In the genomic region with DNA sequence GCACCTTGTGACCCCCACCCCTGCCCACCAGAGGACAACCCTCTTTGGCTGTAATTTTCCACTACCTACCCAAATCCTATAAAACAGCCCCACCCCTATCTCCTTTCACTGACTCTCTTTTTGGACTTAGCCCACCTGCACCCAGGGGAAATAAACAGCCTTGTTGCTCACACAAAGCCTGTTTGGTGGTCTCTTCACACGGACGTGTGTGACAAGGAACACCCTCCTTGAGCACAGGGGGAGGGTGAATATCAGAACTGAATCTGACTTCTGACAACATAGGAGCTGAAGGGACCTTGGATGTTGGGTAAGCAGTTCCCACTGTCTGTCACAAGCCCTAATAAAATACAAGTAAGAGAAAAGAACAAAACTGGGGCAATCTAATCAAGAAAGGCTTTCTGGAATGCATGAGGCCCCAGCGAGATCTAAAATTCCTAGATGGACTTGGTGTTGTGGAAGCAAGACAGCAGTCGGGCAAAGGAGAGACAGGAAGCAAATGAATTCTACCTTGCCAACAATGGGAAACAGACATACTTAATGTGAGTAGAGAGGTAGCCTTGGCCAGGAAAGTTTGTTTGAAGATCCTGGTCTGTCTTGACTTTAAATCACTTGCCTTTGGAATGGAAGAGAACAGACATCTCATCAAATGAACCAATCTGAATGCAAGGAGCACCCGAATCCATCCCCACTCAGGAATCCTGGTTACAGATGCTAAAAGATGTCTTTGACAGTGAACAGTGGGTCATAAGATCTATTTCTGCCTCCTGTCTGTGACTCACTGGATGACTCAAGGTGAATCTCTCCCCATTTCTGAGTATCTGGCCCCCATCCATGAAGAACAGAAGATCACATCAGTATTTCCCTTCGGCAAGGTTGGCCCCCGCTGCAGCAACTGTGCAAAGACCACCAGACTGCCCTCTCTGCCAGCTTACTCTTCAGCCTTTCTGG, we compare ENCODE assay signal across 13 cellular contexts. TPM values are rescaled to one million over a fixed set of nuclear protein-coding genes. Genes with fewer than 3 reads are reported as not detected.
A peak's percentile ranks its signal among the peaks of the same experiment; 100 is the strongest.
DNase-seq lines count a peak whose midpoint lies in the region; ATAC-seq and TF ChIP-seq lines count a peak whose summit lies in the region.
"Had no signal": no experiment of that assay in that cellular context is flagged by ENCODE, and none has a peak within 500 bp of the region (broad histone marks: within the 10 kb centered on the region; RNA-seq: fewer than 3 reads in every experiment).

No MANE protein-coding gene starts in this region.

- no peak overlapping the region for H3K4me3 Mint-ChIP-seq in GM23338
- H3K4me3 Mint-ChIP-seq in CD8-positive, alpha-beta T cell, result no peak overlapping the region
- H3K4me3 Mint-ChIP-seq: activated B cell treated with CpG ODN at 0.5 μM for 24 hours, type B pancreatic cell had no signal

- peaks cover 19% of the 10 kb centered on the region for H3K4me1 Mint-ChIP-seq in GM23338
- no peaks in the 10 kb centered on the region for H3K4me1 Mint-ChIP-seq in CD8-positive, alpha-beta T cell (ENCODE audit: low read depth)
- H3K4me1 Mint-ChIP-seq: activated B cell treated with CpG ODN at 0.5 μM for 24 hours had no signal

- H3K36me3 Mint-ChIP-seq in GM23338 (ENCODE audit: low read depth), result no peaks in the 10 kb centered on the region; the same call in 2 of the 3 replicates
- H3K36me3 Mint-ChIP-seq in CD8-positive, alpha-beta T cell, result no peaks in the 10 kb centered on the region
- H3K36me3 Mint-ChIP-seq: type B pancreatic cell had no signal

- H3K4me3 ChIP-seq in GM23338, result peak overlapping the region; percentile 51
- no peak overlapping the region for H3K4me3 ChIP-seq in CD8-positive, alpha-beta T cell (ENCODE audit: low read depth, low read length)

- no peak for TF ChIP-seq CTCF in GM23338 (conservative IDR thresholded peaks at IDR 0.05; ENCODE audit: low read depth in 2 of 2)
- no peak for TF ChIP-seq CTCF in CD8-positive, alpha-beta T cell (IDR thresholded peaks at IDR 0.05)

- H2AFZ ChIP-seq in GM23338, result no peak overlapping the region

- H4K20me1 ChIP-seq in GM23338 (replicated peaks; ENCODE audit: insufficient read depth), result no peaks in the 10 kb centered on the region

- no peaks in the 10 kb centered on the region for H3K9me2 ChIP-seq in GM23338 (ENCODE audit: insufficient read depth)

- H3F3A ChIP-seq in GM23338 (replicated peaks; ENCODE audit: low read depth), result peaks cover 5% of the 10 kb centered on the region; the same call in 1 of the 2 replicates

- intact Hi-C loops in CD8-positive, alpha-beta T cell (cut with DNase I, micrococcal nuclease), result no loop called here

- peaks cover 5% of the 10 kb centered on the region; the same call in 1 of the 2 replicates for H3K79me2 ChIP-seq in GM23338 (replicated peaks; ENCODE audit: insufficient read depth)

- H3K4me2 ChIP-seq in GM23338, result peak overlapping the region; percentile 75

- H3K9me3 Mint-ChIP-seq in GM23338, result no peaks in the 10 kb centered on the region
- no peaks in the 10 kb centered on the region for H3K9me3 Mint-ChIP-seq in CD8-positive, alpha-beta T cell
- H3K9me3 Mint-ChIP-seq: activated B cell treated with CpG ODN at 0.5 μM for 24 hours, type B pancreatic cell had no signal

- H3K27me3 Mint-ChIP-seq in GM23338 (ENCODE audit: insufficient read depth, low read depth, poor library complexity), result peaks cover 4% of the 10 kb centered on the region
- no peaks in the 10 kb centered on the region for H3K27me3 Mint-ChIP-seq in CD8-positive, alpha-beta T cell (ENCODE audit: low read depth)
- H3K27me3 Mint-ChIP-seq: type B pancreatic cell had no signal

- H3K27ac ChIP-seq in GM23338 (ENCODE audit: low read depth), result peak overlapping the region; percentile 98
- no peak overlapping the region for H3K27ac ChIP-seq in CD8-positive, alpha-beta T cell (ENCODE audit: low read depth, low read length)

- ATAC-seq in GM23338 (no peak; the same call in 2 of the 3 replicates), HG03469 (IDR thresholded peaks at IDR 0.05; ENCODE audit: unreplicated experiment) (no peak)
- ATAC-seq in CD8-positive, alpha-beta T cell, result no peak
- ATAC-seq: left colon had no signal

- no peaks in the 10 kb centered on the region for H3K36me3 ChIP-seq in GM23338 (ENCODE audit: insufficient read depth)
- H3K36me3 ChIP-seq in CD8-positive, alpha-beta T cell (ENCODE audit: insufficient read depth, low read length), result no peaks in the 10 kb centered on the region

- H3K27ac Mint-ChIP-seq in GM23338, result no peak overlapping the region
- H3K27ac Mint-ChIP-seq in CD8-positive, alpha-beta T cell, result no peak overlapping the region
- H3K27ac Mint-ChIP-seq: activated B cell treated with CpG ODN at 0.5 μM for 24 hours, progenitor cell of endocrine pancreas, type B pancreatic cell had no signal

- H3K27me3 ChIP-seq in GM23338 (ENCODE audit: insufficient read depth), result no peaks in the 10 kb centered on the region
- H3K27me3 ChIP-seq in CD8-positive, alpha-beta T cell (ENCODE audit: insufficient read depth, low read length), result no peaks in the 10 kb centered on the region

- no peaks in the 10 kb centered on the region for H3K9me3 ChIP-seq in CD8-positive, alpha-beta T cell (ENCODE audit: low read length)

- CTCF ChIA-PET in CD8-positive, alpha-beta T cell (lab: Charles Lee), result interaction anchor here (0.7 to 1.5 kb wide), 3 partner anchors 23 to 250 kb away, joined by 3 to 4 read pairs (median 4); no protein-coding TSS in a partner anchor

- POLR2A ChIA-PET in CD8-positive, alpha-beta T cell (lab: Charles Lee), result no interaction called here

- peaks cover 42% of the 10 kb centered on the region for H3K4me1 ChIP-seq in GM23338 (ENCODE audit: insufficient read depth)
- H3K4me1 ChIP-seq in CD8-positive, alpha-beta T cell (ENCODE audit: insufficient read depth, low read length), result no peaks in the 10 kb centered on the region

- peak; percentile 35 for DNase-seq in GM23338 (ENCODE audit: low spot score)
- peak; percentile 83 for DNase-seq in RPMI7951 (ENCODE audit: low read depth)
- peak; percentile 20 for DNase-seq in fibroblast of the conjunctiva (ENCODE audit: low read depth)
- DNase-seq in putamen (ENCODE audit: low spot score), result peak; percentile 61
- no peak for DNase-seq in activated CD4-positive, alpha-beta T cell treated with anti-CD3 and anti-CD28 coated beads, Interleukin-2, amount 50 U/mL, for 4 hours
- DNase-seq in CD8-positive, alpha-beta T cell, result no peak
- DNase-seq: activated B cell treated with CpG ODN at 0.5 μM for 24 hours; activated naive CD4-positive, alpha-beta T cell; DMS153; left colon had no signal

TF ChIP-seq in GM23338, 12 proteins besides CTCF, POLR2A, EP300 and RAD21:
- TF ChIP-seq POLR2AphosphoS5 (IDR thresholded peaks at IDR 0.05; ENCODE audit: low read depth) (peak; percentile 57), ZNF331 (CRISPR knock-in tag; IDR thresholded peaks at IDR 0.05; ENCODE audit: low read depth) (no peak)

RNA-seq across cellular contexts. Expression of gene OLFML3, which starts 53.3 kb away (rescaled TPM):
- 69.9 and 73.6 TPM in 2 replicates for total RNA-seq in GM23338 (2014; rRNA removed; shearing (Covaris generic))
- 42.8 and 44.7 TPM in 2 replicates for polyA plus RNA-seq in GM23338 (2016; fragmentation: Nextera tagmentation; extraction: Ambion mirVana)
- 9.1 and 9.7 TPM in 2 replicates for total RNA-seq in RPMI7951 (2014; rRNA removed; shearing (Covaris generic))
- under 1 TPM; 0.49 to 0.67 TPM for total RNA-seq in CD8-positive, alpha-beta T cell

Comparison
In these comparisons a context has a peak if more than half of its experiments do, and no peak if none do; other contexts are left out.
1. DNase-seq: peak in GM23338 (single experiment), RPMI7951 (single experiment), fibroblast of the conjunctiva (single experiment) and putamen (single experiment); none in activated CD4-positive, alpha-beta T cell treated with anti-CD3 and anti-CD28 coated beads, Interleukin-2, amount 50 U/mL, for 4 hours (0 of 2) and CD8-positive, alpha-beta T cell (0 of 7).